22 cellular contexts compared by ENCODE assay signal in the genomic region with DNA sequence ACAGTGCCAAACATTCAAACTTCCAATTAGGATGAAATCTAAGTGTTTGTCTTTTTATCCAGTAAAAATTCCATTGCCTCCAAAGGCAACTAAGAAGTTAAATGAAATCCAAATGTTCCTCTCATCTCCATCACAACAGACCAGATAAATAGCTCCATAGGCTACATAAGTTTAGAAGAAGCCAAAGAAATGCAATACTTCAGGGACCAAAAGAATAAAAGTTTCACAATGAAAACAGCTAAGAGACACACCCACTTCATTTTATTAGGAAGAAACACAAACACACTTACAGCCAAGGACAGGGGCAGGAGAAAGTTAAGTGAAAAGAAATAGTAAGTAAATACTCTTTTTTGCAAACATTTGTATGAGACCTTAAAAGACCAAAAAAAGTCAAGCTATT.
"Had no signal": no experiment of that assay in that cellular context is flagged by ENCODE, and none has a peak within 500 bp of the region (broad histone marks: within the 10 kb centered on the region; RNA-seq: fewer than 3 reads in every experiment).

No MANE protein-coding gene starts in this region.

- H3K27ac ChIP-seq: colonic mucosa, esophagus squamous epithelium, gastrocnemius medialis, ovary, prostate gland, upper lobe of left lung had no signal

- H3K27ac Mint-ChIP-seq: activated naive CD8-positive, alpha-beta T cell; activated T-cell treated with anti-CD3 and anti-CD28 coated beads, Interleukin-2, amount 50 U/mL, for 24 hours; activated T-helper 2 cell treated with anti-CD3 and anti-CD28 coated beads, Interferon-gamma antibody, Interleukin-2, Interleukin-4, amounts not matched to agents 10 μg/mL and 5 μg/mL and 100 μg/mL, durations not matched to agents 14 hours and 24 hours and 36 hours; endodermal cell; natural killer cell had no signal

- H3K4me1 Mint-ChIP-seq: natural killer cell had no signal

- ATAC-seq: gastrocnemius medialis, left cardiac atrium, natural killer cell had no signal

- H3K27me3 ChIP-seq: colonic mucosa, esophagus squamous epithelium, gastrocnemius medialis, ovary, upper lobe of left lung had no signal

- H3K9me3 Mint-ChIP-seq: activated T-cell treated with anti-CD3 and anti-CD28 coated beads, Interleukin-2, amount 50 U/mL, for 24 hours; activated T-helper 2 cell treated with anti-CD3 and anti-CD28 coated beads, Interferon-gamma antibody, Interleukin-2, Interleukin-4, amounts not matched to agents 10 μg/mL and 5 μg/mL and 100 μg/mL, durations not matched to agents 14 hours and 24 hours and 36 hours; endodermal cell; natural killer cell had no signal

- DNase-seq: activated CD4-positive, alpha-beta T cell treated with anti-CD3 and anti-CD28 coated beads for 1 hour; activated CD4-positive, alpha-beta T cell treated with anti-CD3 and anti-CD28 coated beads, Interleukin-2, amount 50 U/mL, for 4 hours; activated CD8-positive, alpha-beta memory T cell treated with anti-CD3 and anti-CD28 coated beads for 24 hours; activated CD8-positive, alpha-beta memory T cell treated with anti-CD3 and anti-CD28 coated beads, Interleukin-2, amount 50 U/mL, for 4 hours; activated naive CD4-positive, alpha-beta T cell; activated T-cell treated with anti-CD3 and anti-CD28 coated beads, Interleukin-2, amount 50 U/mL, for 24 hours; colonic mucosa; endodermal cell; esophagus squamous epithelium; gastrocnemius medialis; hippocampal formation; left cardiac atrium; midbrain; natural killer cell; ovary; stimulated activated CD4-positive, alpha-beta T cell treated with anti-CD3 and anti-CD28 coated beads, Interleukin-4, amount 100 ng/mL, for 24 hours; stimulated activated naive CD4-positive, alpha-beta T cell treated with Interleukin-2 at 50 U/mL for 16 hours; T-helper 9 cell; upper lobe of left lung had no signal

- H3K36me3 Mint-ChIP-seq: activated naive CD8-positive, alpha-beta T cell; natural killer cell had no signal

- H3K4me3 Mint-ChIP-seq: activated naive CD8-positive, alpha-beta T cell; activated T-cell treated with anti-CD3 and anti-CD28 coated beads, Interleukin-2, amount 50 U/mL, for 24 hours; endodermal cell; natural killer cell had no signal

- H3K4me1 ChIP-seq: colonic mucosa, gastrocnemius medialis, prostate gland, upper lobe of left lung had no signal

- H3K36me3 ChIP-seq: colonic mucosa, esophagus squamous epithelium, gastrocnemius medialis, ovary, prostate gland, upper lobe of left lung had no signal

- H3K4me3 ChIP-seq: colonic mucosa, esophagus squamous epithelium, gastrocnemius medialis, ovary, prostate gland, upper lobe of left lung had no signal
